8 cellular contexts compared by ENCODE assay signal in genomic region chr2:219689676-219690628, GRCh38.
DNase-seq lines count a peak whose midpoint lies in the region; ATAC-seq and TF ChIP-seq lines count a peak whose summit lies in the region.

No MANE protein-coding gene starts in this region.

- H3K4me3 Mint-ChIP-seq in activated T-cell treated with anti-CD3 and anti-CD28 coated beads, Interleukin-2, amount 50 U/mL, for 72 hours, result no peak overlapping the region

- no peak overlapping the region for H3K27ac ChIP-seq in prostate gland

- 41% methylated on average over 17 of the region's 17 CpGs for WGBS in prostate gland

- no peak overlapping the region for H3K27ac Mint-ChIP-seq in activated T-cell treated with anti-CD3 and anti-CD28 coated beads, Interleukin-2, amount 50 U/mL, for 72 hours

- intact Hi-C loops in prostate gland (cut with DNase I), result loop anchor here (2.0 to 10.0 kb wide), 3 partner anchors 48 to 295 kb away; partner anchors contain the start of gene CHPF

- H3K27me3 Mint-ChIP-seq in activated T-cell treated with anti-CD3 and anti-CD28 coated beads, Interleukin-2, amount 50 U/mL, for 72 hours (ENCODE audit: low read depth), result peaks cover 31% of the 10 kb centered on the region

- TF ChIP-seq CTCF in prostate gland (IDR thresholded peaks at IDR 0.05), result peak; percentile 42 to 84 (median 80)

- DNase-seq in A172 (ENCODE audit: low spot score), result peak; percentile 67
- DNase-seq in GDM1 (lab: John Stamatoyannopoulos, UW), result peak; percentile 7
- peak; percentile 64 for DNase-seq in NCI-H748 (lab: John Stamatoyannopoulos, UW; ENCODE audit: unreplicated experiment)
- peak; percentile 40 to 57 for DNase-seq in activated T-cell treated with anti-CD3 and anti-CD28 coated beads, Interleukin-2, amount 50 U/mL, for 72 hours
- DNase-seq in globus pallidus (ENCODE audit: low spot score), result peak; percentile 35
- DNase-seq in prostate gland (ENCODE audit: low spot score), result peak; percentile 44

- H3K4me1 ChIP-seq in prostate gland (replicated peaks), result no peaks in the 10 kb centered on the region

- H3K36me3 Mint-ChIP-seq in activated T-cell treated with anti-CD3 and anti-CD28 coated beads, Interleukin-2, amount 50 U/mL, for 72 hours (ENCODE audit: insufficient read depth in 2 of 2), result no peaks in the 10 kb centered on the region

- H3K27me3 ChIP-seq in prostate gland (replicated peaks; ENCODE audit: insufficient read depth), result no peaks in the 10 kb centered on the region

- H3K9me3 ChIP-seq in prostate gland, result no peaks in the 10 kb centered on the region

- H3K36me3 ChIP-seq in prostate gland, result no peaks in the 10 kb centered on the region

- H3K4me3 ChIP-seq in prostate gland, result no peak overlapping the region

- no peak for TF ChIP-seq POLR2A in prostate gland (IDR thresholded peaks at IDR 0.05)

- H3K4me1 Mint-ChIP-seq in activated T-cell treated with anti-CD3 and anti-CD28 coated beads, Interleukin-2, amount 50 U/mL, for 72 hours (ENCODE audit: low read depth), result peaks cover 12% of the 10 kb centered on the region

- H3K9me3 Mint-ChIP-seq in activated T-cell treated with anti-CD3 and anti-CD28 coated beads, Interleukin-2, amount 50 U/mL, for 72 hours, result no peaks in the 10 kb centered on the region

- ATAC-seq in HG02981 (IDR thresholded peaks at IDR 0.05; ENCODE audit: unreplicated experiment) (peak; percentile 46), GM21526 (IDR thresholded peaks at IDR 0.05; ENCODE audit: low FRiP score, unreplicated experiment) (no peak)
- no peak for ATAC-seq in activated T-cell treated with anti-CD3 and anti-CD28 coated beads, Interleukin-2, amount 50 U/mL, for 72 hours (replicated peaks in 1 of 2)

Comparison
In these comparisons a context has a peak if more than half of its experiments do, and no peak if none do; other contexts are left out.
1. DNase-seq: peak in every context shown above with its lines; median percentile 67 in A172; 64 in NCI-H748; 48 in activated T-cell treated with anti-CD3 and anti-CD28 coated beads, Interleukin-2, amount 50 U/mL, for 72 hours; 44 in prostate gland; 35 in globus pallidus; 7 in GDM1.